In genomic region chr2:7480431-7480830, GRCh38 we compare ENCODE assay signal across 13 cellular contexts.
DNase-seq lines count a peak whose midpoint lies in the region; ATAC-seq lines count a peak whose summit lies in the region.
"Had no signal": no experiment of that assay in that cellular context is flagged by ENCODE, and none has a peak within 500 bp of the region (broad histone marks: within the 10 kb centered on the region; RNA-seq: fewer than 3 reads in every experiment).

No MANE protein-coding gene starts in this region.

- no peak overlapping the region for H3K27ac Mint-ChIP-seq in activated CD4-positive, alpha-beta T cell treated with anti-CD3 and anti-CD28 coated beads for 36 hours
- no peak overlapping the region for H3K27ac Mint-ChIP-seq in activated T-cell treated with anti-CD3 and anti-CD28 coated beads, Interleukin-2, amount 50 U/mL, for 72 hours
- H3K27ac Mint-ChIP-seq in activated naive CD8-positive, alpha-beta T cell treated with anti-CD3 and anti-CD28 coated beads for 36 hours = peak overlapping the region; percentile 83
- H3K27ac Mint-ChIP-seq in stimulated activated effector memory CD8-positive, alpha-beta T cell treated with anti-CD3 and anti-CD28 coated beads, Interleukin-12 subunit alpha, Interleukin-12 subunit beta, amount 100 ng/mL, for 72 hours = no peak overlapping the region
- H3K27ac Mint-ChIP-seq: CD8-positive, alpha-beta T cell had no signal

- intact Hi-C loops in activated CD4-positive, alpha-beta T cell treated with anti-CD3 and anti-CD28 coated beads for 36 hours (cut with DNase I, micrococcal nuclease) = no loop called here

- peaks cover 9% of the 10 kb centered on the region for H3K4me1 Mint-ChIP-seq in activated CD4-positive, alpha-beta T cell treated with anti-CD3 and anti-CD28 coated beads for 36 hours
- peaks cover 51% of the 10 kb centered on the region for H3K4me1 Mint-ChIP-seq in activated T-cell treated with anti-CD3 and anti-CD28 coated beads, Interleukin-2, amount 50 U/mL, for 72 hours (ENCODE audit: low read depth)
- H3K4me1 Mint-ChIP-seq in activated naive CD8-positive, alpha-beta T cell treated with anti-CD3 and anti-CD28 coated beads for 36 hours = peaks cover 37% of the 10 kb centered on the region
- peaks cover 13% of the 10 kb centered on the region for H3K4me1 Mint-ChIP-seq in stimulated activated effector memory CD8-positive, alpha-beta T cell treated with anti-CD3 and anti-CD28 coated beads, Interleukin-12 subunit alpha, Interleukin-12 subunit beta, amount 100 ng/mL, for 72 hours

- peaks cover 7% of the 10 kb centered on the region for H3K36me3 Mint-ChIP-seq in activated CD4-positive, alpha-beta T cell treated with anti-CD3 and anti-CD28 coated beads for 36 hours (ENCODE audit: low read depth)
- peaks cover 11 to 24% of the 10 kb centered on the region in 2 donors for H3K36me3 Mint-ChIP-seq in activated T-cell treated with anti-CD3 and anti-CD28 coated beads, Interleukin-2, amount 50 U/mL, for 72 hours (ENCODE audit: insufficient read depth in 2 of 2)
- peaks cover 34% of the 10 kb centered on the region for H3K36me3 Mint-ChIP-seq in activated naive CD8-positive, alpha-beta T cell treated with anti-CD3 and anti-CD28 coated beads for 36 hours
- H3K36me3 Mint-ChIP-seq in stimulated activated effector memory CD8-positive, alpha-beta T cell treated with anti-CD3 and anti-CD28 coated beads, Interleukin-12 subunit alpha, Interleukin-12 subunit beta, amount 100 ng/mL, for 72 hours = no peaks in the 10 kb centered on the region
- H3K36me3 Mint-ChIP-seq: CD14-positive monocyte had no signal

- no peaks in the 10 kb centered on the region for H3K27me3 Mint-ChIP-seq in activated CD4-positive, alpha-beta T cell treated with anti-CD3 and anti-CD28 coated beads for 36 hours
- no peaks in the 10 kb centered on the region for H3K27me3 Mint-ChIP-seq in activated T-cell treated with anti-CD3 and anti-CD28 coated beads, Interleukin-2, amount 50 U/mL, for 72 hours (ENCODE audit: low read depth)
- H3K27me3 Mint-ChIP-seq in activated naive CD8-positive, alpha-beta T cell treated with anti-CD3 and anti-CD28 coated beads for 36 hours = no peaks in the 10 kb centered on the region

- CTCF ChIA-PET in activated CD4-positive, alpha-beta T cell treated with anti-CD3 and anti-CD28 coated beads for 36 hours (lab: Charles Lee) = interaction anchor here (0.6 to 1.1 kb wide), 2 partner anchors 11 to 13 kb away, joined by 3 read pairs; no protein-coding TSS in a partner anchor

- H3K9me3 Mint-ChIP-seq in activated CD4-positive, alpha-beta T cell treated with anti-CD3 and anti-CD28 coated beads for 36 hours (ENCODE audit: low read depth) = peaks cover 7% of the 10 kb centered on the region
- peaks cover 4 to 6% of the 10 kb centered on the region in 2 donors for H3K9me3 Mint-ChIP-seq in activated T-cell treated with anti-CD3 and anti-CD28 coated beads, Interleukin-2, amount 50 U/mL, for 72 hours
- peaks cover 26% of the 10 kb centered on the region for H3K9me3 Mint-ChIP-seq in activated naive CD8-positive, alpha-beta T cell treated with anti-CD3 and anti-CD28 coated beads for 36 hours
- H3K9me3 Mint-ChIP-seq in stimulated activated effector memory CD8-positive, alpha-beta T cell treated with anti-CD3 and anti-CD28 coated beads, Interleukin-12 subunit alpha, Interleukin-12 subunit beta, amount 100 ng/mL, for 72 hours = peaks cover 3% of the 10 kb centered on the region

- DNase-seq in activated CD4-positive, alpha-beta T cell treated with anti-CD3 and anti-CD28 coated beads for 36 hours = peak; percentile 31
- DNase-seq in activated CD4-positive, alpha-beta T cell treated with anti-CD3 and anti-CD28 coated beads for 1 hour = no peak
- peak in 1 of 2 donors; percentile 31 for DNase-seq in activated T-cell treated with anti-CD3 and anti-CD28 coated beads, Interleukin-2, amount 50 U/mL, for 72 hours
- DNase-seq in activated T-cell treated with anti-CD3 and anti-CD28 coated beads, Interleukin-2, amount 50 U/mL, for 1 hour = no peak
- DNase-seq in activated naive CD8-positive, alpha-beta T cell treated with anti-CD3 and anti-CD28 coated beads for 36 hours = no peak
- no peak for DNase-seq in stimulated activated effector memory CD8-positive, alpha-beta T cell treated with anti-CD3 and anti-CD28 coated beads, Interleukin-12 subunit alpha, Interleukin-12 subunit beta, amount 100 ng/mL, for 72 hours (ENCODE audit: low spot score in 2 of 2)
- DNase-seq in COLO668 (lab: John Stamatoyannopoulos, UW; ENCODE audit: unreplicated experiment) (no peak), UCSD-AML1 (lab: John Stamatoyannopoulos, UW; ENCODE audit: unreplicated experiment) (no peak)
- DNase-seq: Caco-2; CD8-positive, alpha-beta T cell; DND-41; GDM1 had no signal

- no peak overlapping the region for H3K4me3 Mint-ChIP-seq in activated CD4-positive, alpha-beta T cell treated with anti-CD3 and anti-CD28 coated beads for 36 hours
- H3K4me3 Mint-ChIP-seq in activated T-cell treated with anti-CD3 and anti-CD28 coated beads, Interleukin-2, amount 50 U/mL, for 72 hours = no peak overlapping the region
- no peak overlapping the region for H3K4me3 Mint-ChIP-seq in activated naive CD8-positive, alpha-beta T cell treated with anti-CD3 and anti-CD28 coated beads for 36 hours
- no peak overlapping the region for H3K4me3 Mint-ChIP-seq in stimulated activated effector memory CD8-positive, alpha-beta T cell treated with anti-CD3 and anti-CD28 coated beads, Interleukin-12 subunit alpha, Interleukin-12 subunit beta, amount 100 ng/mL, for 72 hours
- H3K4me3 Mint-ChIP-seq: CD14-positive monocyte; CD8-positive, alpha-beta T cell had no signal

- peak; percentile 81 for ATAC-seq in activated CD4-positive, alpha-beta T cell treated with anti-CD3 and anti-CD28 coated beads for 36 hours
- peak; percentile 97 for ATAC-seq in activated T-cell treated with anti-CD3 and anti-CD28 coated beads, Interleukin-2, amount 50 U/mL, for 72 hours (replicated peaks in 1 of 2)
- ATAC-seq in stimulated activated effector memory CD8-positive, alpha-beta T cell treated with anti-CD3 and anti-CD28 coated beads, Interleukin-12 subunit alpha, Interleukin-12 subunit beta, amount 100 ng/mL, for 72 hours = peak; percentile 96
- ATAC-seq: CD8-positive, alpha-beta T cell had no signal

- POLR2A ChIA-PET in activated CD4-positive, alpha-beta T cell treated with anti-CD3 and anti-CD28 coated beads for 36 hours (lab: Charles Lee) = no interaction called here
